ENCODE assay signal across 22 cellular contexts in genomic region chr13:48862572-48862971, GRCh38.
DNase-seq lines count a peak whose midpoint lies in the region; TF ChIP-seq lines count a peak whose summit lies in the region.
"Had no signal": no experiment of that assay in that cellular context is flagged by ENCODE, and none has a peak within 500 bp of the region (broad histone marks: within the 10 kb centered on the region; RNA-seq: fewer than 3 reads in every experiment).

No MANE protein-coding gene starts in this region.

- DNase-seq in GDM1 (lab: John Stamatoyannopoulos, UW) = peak; percentile 36
- peak; percentile 97 for DNase-seq in MV-4-11 (lab: John Stamatoyannopoulos, UW)
- peak; percentile 39 for DNase-seq in choroid plexus epithelial cell (ENCODE audit: low read depth)
- no peak for DNase-seq in LoVo (ENCODE audit: low spot score)
- DNase-seq in cerebellar nuclear complex (lab: John Stamatoyannopoulos, UW) = no peak
- no peak for DNase-seq in testis
- DNase-seq: activated CD4-positive, alpha-beta memory T cell treated with anti-CD3 and anti-CD28 coated beads, Interleukin-2, amount 10 ng/mL, durations not matched to agents 7 days and 5 days; activated naive CD8-positive, alpha-beta T cell treated with anti-CD3 and anti-CD28 coated beads, Interleukin-2, amount 10 ng/mL, durations not matched to agents 7 days and 5 days; COR-L47; dermis blood vessel endothelial cell; gastrocnemius medialis; left cardiac atrium; NCI-H1417; NCI-H69; nucleus accumbens; sigmoid colon; stimulated activated CD4-positive, alpha-beta T cell treated with anti-CD3 and anti-CD28 coated beads, Interleukin-2, amount 100 ng/mL, for 24 hours; stimulated activated naive CD8-positive, alpha-beta T cell treated with anti-CD3 and anti-CD28 coated beads, Interleukin-15, amount 100 ng/mL, for 72 hours; upper lobe of left lung; WERI-Rb-1 had no signal

- WGBS in testis, 2 donors = 79 to 87% methylated on average over 3 of the region's 3 CpGs

- no peak for TF ChIP-seq POLR2A in testis (IDR thresholded peaks at IDR 0.05)

- peaks cover 48 to 72% of the 10 kb centered on the region in 2 experiments for H3K4me1 ChIP-seq in neutrophil (ENCODE audit: control insufficient read depth in 1 of 2, insufficient read depth in 1 of 2, low read depth in 1 of 2, low read length in 1 of 2)
- no peaks in the 10 kb centered on the region for H3K4me1 ChIP-seq in testis
- H3K4me1 ChIP-seq: gastrocnemius medialis, sigmoid colon had no signal

- no peaks in the 10 kb centered on the region for H3K36me3 ChIP-seq in neutrophil
- no peaks in the 10 kb centered on the region for H3K36me3 ChIP-seq in testis (ENCODE audit: low read depth, missing control alignments)
- H3K36me3 ChIP-seq: gastrocnemius medialis, HAP-1, sigmoid colon, upper lobe of left lung, WERI-Rb-1 had no signal

- H3K4me3 ChIP-seq in choroid plexus epithelial cell (ENCODE audit: low read depth, low read length) (no peak overlapping the region), neutrophil (ENCODE audit: low read depth in 1 of 2, low read length in 1 of 2) (peak overlapping the region in 1 of 2 experiments; percentile 15), testis (no peak overlapping the region)
- H3K4me3 ChIP-seq: gastrocnemius medialis, HAP-1, sigmoid colon, upper lobe of left lung had no signal

- H3K9me3 ChIP-seq in neutrophil = no peaks in the 10 kb centered on the region
- H3K9me3 ChIP-seq in testis = no peaks in the 10 kb centered on the region
- H3K9me3 ChIP-seq: gastrocnemius medialis, HAP-1, sigmoid colon, upper lobe of left lung had no signal

- peak overlapping the region; percentile 87 for H3K27ac ChIP-seq in neutrophil
- no peak overlapping the region for H3K27ac ChIP-seq in testis
- H3K27ac ChIP-seq: gastrocnemius medialis, WERI-Rb-1 had no signal

- TF ChIP-seq CTCF in choroid plexus epithelial cell (conservative IDR thresholded peaks at IDR 0.05; ENCODE audit: low read depth, low read length) (no peak), neutrophil (IDR thresholded peaks at IDR 0.05) (no peak), testis (IDR thresholded peaks at IDR 0.05) (no peak)

- intact Hi-C loops in testis (cut with DNase I; ENCODE audit: low total_unique reads) = no loop called here

- H3K27me3 ChIP-seq in neutrophil (no peaks in the 10 kb centered on the region), testis (no peaks in the 10 kb centered on the region)
- H3K27me3 ChIP-seq: gastrocnemius medialis, sigmoid colon, upper lobe of left lung had no signal

Comparison
In these comparisons a context has a peak if more than half of its experiments do, and no peak if none do; other contexts are left out.
1. DNase-seq: peak in GDM1 (single experiment), MV-4-11 (single experiment) and choroid plexus epithelial cell (single experiment); none in LoVo (single experiment), cerebellar nuclear complex (0 of 2) and testis (single experiment).